In the genomic region with DNA sequence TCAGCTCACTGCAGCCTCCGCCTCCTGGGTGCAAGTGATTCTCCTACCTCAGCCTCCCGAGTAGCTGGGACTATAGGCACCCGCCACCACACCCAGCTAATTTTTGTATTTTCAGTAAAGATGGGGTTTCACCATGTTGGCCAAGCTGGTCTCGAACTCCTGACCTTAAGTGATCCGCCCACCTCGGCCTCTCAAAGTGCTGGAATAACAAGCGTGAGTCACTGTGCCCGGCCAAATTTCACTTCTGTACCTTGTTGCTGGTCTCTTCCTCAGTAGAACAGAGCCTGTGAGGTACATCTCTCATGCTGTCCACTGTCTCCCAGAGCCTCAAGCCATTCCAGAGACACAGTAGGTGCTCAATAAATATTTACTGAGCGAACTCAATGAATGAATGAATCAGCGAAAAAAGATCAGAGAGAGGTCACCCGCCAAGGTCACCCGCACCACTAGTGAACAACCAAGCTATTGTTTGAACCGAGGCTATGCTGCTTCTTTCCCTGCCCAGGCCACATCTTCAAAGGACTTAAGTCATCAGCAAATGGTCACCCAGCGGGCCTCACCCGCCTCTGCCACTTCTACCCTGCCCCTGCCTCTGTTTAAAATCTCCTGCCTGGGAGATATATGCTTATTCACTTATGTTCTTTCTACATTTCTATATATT, we compare ENCODE assay signal across 1 cellular context.
TF ChIP-seq lines count a peak whose summit lies in the region.

No MANE protein-coding gene starts in this region.

TF ChIP-seq in GM23338, 12 proteins besides CTCF, POLR2A, EP300 and RAD21 (continued from another document):
- TF ChIP-seq, protein P1, sequence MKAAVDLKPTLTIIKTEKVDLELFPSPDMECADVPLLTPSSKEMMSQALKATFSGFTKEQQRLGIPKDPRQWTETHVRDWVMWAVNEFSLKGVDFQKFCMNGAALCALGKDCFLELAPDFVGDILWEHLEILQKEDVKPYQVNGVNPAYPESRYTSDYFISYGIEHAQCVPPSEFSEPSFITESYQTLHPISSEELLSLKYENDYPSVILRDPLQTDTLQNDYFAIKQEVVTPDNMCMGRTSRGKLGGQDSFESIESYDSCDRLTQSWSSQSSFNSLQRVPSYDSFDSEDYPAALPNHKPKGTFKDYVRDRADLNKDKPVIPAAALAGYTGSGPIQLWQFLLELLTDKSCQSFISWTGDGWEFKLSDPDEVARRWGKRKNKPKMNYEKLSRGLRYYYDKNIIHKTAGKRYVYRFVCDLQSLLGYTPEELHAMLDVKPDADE (IDR thresholded peaks at IDR 0.05): no peak
- TF ChIP-seq, protein P2, sequence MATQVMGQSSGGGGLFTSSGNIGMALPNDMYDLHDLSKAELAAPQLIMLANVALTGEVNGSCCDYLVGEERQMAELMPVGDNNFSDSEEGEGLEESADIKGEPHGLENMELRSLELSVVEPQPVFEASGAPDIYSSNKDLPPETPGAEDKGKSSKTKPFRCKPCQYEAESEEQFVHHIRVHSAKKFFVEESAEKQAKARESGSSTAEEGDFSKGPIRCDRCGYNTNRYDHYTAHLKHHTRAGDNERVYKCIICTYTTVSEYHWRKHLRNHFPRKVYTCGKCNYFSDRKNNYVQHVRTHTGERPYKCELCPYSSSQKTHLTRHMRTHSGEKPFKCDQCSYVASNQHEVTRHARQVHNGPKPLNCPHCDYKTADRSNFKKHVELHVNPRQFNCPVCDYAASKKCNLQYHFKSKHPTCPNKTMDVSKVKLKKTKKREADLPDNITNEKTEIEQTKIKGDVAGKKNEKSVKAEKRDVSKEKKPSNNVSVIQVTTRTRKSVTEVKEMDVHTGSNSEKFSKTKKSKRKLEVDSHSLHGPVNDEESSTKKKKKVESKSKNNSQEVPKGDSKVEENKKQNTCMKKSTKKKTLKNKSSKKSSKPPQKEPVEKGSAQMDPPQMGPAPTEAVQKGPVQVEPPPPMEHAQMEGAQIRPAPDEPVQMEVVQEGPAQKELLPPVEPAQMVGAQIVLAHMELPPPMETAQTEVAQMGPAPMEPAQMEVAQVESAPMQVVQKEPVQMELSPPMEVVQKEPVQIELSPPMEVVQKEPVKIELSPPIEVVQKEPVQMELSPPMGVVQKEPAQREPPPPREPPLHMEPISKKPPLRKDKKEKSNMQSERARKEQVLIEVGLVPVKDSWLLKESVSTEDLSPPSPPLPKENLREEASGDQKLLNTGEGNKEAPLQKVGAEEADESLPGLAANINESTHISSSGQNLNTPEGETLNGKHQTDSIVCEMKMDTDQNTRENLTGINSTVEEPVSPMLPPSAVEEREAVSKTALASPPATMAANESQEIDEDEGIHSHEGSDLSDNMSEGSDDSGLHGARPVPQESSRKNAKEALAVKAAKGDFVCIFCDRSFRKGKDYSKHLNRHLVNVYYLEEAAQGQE (IDR thresholded peaks at IDR 0.05; ENCODE audit: unreplicated experiment): no peak
- TF ChIP-seq EZH2 (IDR thresholded peaks at IDR 0.05; ENCODE audit: low read depth, unreplicated experiment) (no peak), STAT1 (IDR thresholded peaks at IDR 0.05; ENCODE audit: unreplicated experiment) (no peak), ZNF114 (CRISPR knock-in tag; IDR thresholded peaks at IDR 0.05) (no peak), JUNB (IDR thresholded peaks at IDR 0.05; ENCODE audit: unreplicated experiment) (no peak)
- TF ChIP-seq, protein P3, sequence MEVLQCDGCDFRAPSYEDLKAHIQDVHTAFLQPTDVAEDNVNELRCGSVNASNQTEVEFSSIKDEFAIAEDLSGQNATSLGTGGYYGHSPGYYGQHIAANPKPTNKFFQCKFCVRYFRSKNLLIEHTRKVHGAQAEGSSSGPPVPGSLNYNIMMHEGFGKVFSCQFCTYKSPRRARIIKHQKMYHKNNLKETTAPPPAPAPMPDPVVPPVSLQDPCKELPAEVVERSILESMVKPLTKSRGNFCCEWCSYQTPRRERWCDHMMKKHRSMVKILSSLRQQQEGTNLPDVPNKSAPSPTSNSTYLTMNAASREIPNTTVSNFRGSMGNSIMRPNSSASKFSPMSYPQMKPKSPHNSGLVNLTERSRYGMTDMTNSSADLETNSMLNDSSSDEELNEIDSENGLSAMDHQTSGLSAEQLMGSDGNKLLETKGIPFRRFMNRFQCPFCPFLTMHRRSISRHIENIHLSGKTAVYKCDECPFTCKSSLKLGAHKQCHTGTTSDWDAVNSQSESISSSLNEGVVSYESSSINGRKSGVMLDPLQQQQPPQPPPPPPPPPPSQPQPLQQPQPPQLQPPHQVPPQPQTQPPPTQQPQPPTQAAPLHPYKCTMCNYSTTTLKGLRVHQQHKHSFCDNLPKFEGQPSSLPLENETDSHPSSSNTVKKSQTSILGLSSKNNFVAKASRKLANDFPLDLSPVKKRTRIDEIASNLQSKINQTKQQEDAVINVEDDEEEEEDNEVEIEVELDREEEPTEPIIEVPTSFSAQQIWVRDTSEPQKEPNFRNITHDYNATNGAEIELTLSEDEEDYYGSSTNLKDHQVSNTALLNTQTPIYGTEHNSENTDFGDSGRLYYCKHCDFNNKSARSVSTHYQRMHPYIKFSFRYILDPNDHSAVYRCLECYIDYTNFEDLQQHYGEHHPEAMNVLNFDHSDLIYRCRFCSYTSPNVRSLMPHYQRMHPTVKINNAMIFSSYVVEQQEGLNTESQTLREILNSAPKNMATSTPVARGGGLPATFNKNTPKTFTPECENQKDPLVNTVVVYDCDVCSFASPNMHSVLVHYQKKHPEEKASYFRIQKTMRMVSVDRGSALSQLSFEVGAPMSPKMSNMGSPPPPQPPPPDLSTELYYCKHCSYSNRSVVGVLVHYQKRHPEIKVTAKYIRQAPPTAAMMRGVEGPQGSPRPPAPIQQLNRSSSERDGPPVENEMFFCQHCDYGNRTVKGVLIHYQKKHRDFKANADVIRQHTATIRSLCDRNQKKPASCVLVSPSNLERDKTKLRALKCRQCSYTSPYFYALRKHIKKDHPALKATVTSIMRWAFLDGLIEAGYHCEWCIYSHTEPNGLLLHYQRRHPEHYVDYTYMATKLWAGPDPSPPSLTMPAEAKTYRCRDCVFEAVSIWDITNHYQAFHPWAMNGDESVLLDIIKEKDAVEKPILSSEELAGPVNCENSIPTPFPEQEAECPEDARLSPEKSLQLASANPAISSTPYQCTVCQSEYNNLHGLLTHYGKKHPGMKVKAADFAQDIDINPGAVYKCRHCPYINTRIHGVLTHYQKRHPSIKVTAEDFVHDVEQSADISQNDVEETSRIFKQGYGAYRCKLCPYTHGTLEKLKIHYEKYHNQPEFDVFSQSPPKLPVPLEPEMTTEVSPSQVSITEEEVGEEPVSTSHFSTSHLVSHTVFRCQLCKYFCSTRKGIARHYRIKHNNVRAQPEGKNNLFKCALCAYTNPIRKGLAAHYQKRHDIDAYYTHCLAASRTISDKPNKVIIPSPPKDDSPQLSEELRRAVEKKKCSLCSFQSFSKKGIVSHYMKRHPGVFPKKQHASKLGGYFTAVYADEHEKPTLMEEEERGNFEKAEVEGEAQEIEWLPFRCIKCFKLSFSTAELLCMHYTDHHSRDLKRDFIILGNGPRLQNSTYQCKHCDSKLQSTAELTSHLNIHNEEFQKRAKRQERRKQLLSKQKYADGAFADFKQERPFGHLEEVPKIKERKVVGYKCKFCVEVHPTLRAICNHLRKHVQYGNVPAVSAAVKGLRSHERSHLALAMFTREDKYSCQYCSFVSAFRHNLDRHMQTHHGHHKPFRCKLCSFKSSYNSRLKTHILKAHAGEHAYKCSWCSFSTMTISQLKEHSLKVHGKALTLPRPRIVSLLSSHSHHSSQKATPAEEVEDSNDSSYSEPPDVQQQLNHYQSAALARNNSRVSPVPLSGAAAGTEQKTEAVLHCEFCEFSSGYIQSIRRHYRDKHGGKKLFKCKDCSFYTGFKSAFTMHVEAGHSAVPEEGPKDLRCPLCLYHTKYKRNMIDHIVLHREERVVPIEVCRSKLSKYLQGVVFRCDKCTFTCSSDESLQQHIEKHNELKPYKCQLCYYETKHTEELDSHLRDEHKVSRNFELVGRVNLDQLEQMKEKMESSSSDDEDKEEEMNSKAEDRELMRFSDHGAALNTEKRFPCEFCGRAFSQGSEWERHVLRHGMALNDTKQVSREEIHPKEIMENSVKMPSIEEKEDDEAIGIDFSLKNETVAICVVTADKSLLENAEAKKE (CRISPR knock-in tag; IDR thresholded peaks at IDR 0.05): no peak
TF ChIP-seq in GM23338: peak in this region for 0.
